In the genomic region with DNA sequence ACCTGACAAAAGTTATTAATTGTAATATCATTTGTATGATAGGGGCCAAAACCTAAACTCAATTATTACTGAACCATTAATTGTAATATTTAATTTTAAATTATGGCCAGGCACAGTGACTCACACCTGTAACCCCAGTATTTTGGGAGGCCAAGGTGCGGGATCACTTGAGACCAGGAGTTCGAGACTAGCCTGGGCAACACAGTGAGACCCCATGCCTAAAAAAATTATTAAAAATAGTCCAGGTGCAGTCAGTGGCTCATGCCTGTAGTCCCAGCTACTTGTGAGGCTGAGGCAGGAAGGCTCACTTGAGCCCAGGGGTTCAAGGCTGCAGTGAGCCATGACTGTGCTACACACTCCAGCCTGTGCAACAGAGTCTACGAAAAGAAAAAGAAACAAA, we compare ENCODE assay signal across 8 cellular contexts.
"Had no signal": no experiment of that assay in that cellular context is flagged by ENCODE, and none has a peak within 500 bp of the region (broad histone marks: within the 10 kb centered on the region; RNA-seq: fewer than 3 reads in every experiment).

No MANE protein-coding gene starts in this region.

- H3K9me3 Mint-ChIP-seq: IgD-negative memory B cell had no signal

- FAIRE-seq: H1, H54, HTR-8/SVneo had no signal

- H3K27ac Mint-ChIP-seq: IgD-negative memory B cell had no signal

- H3K4me2 ChIP-seq: GM23338 had no signal

- H3K27me3 Mint-ChIP-seq: IgD-negative memory B cell had no signal

- H3K4me3 Mint-ChIP-seq: GM23338, H9, IgD-negative memory B cell had no signal

- H2AFZ ChIP-seq: GM23338 had no signal

- ATAC-seq: GM23338 had no signal

- H3K36me3 Mint-ChIP-seq: IgD-negative memory B cell had no signal

- DNase-seq: H9, HCEC 1CT, KG1 had no signal

- H3K4me3 ChIP-seq: GM23338 had no signal
